In genomic region chr7:123752534-123752933, GRCh38 we compare ENCODE assay signal across 1 cellular context.
A peak's percentile ranks its signal among the peaks of the same experiment; 100 is the strongest.
TF ChIP-seq lines count a peak whose summit lies in the region.

No MANE protein-coding gene starts in this region.

TF ChIP-seq in HEK293, 187 proteins besides CTCF, POLR2A, EP300 and RAD21 (continued from another document):
- TF ChIP-seq, protein P1, sequence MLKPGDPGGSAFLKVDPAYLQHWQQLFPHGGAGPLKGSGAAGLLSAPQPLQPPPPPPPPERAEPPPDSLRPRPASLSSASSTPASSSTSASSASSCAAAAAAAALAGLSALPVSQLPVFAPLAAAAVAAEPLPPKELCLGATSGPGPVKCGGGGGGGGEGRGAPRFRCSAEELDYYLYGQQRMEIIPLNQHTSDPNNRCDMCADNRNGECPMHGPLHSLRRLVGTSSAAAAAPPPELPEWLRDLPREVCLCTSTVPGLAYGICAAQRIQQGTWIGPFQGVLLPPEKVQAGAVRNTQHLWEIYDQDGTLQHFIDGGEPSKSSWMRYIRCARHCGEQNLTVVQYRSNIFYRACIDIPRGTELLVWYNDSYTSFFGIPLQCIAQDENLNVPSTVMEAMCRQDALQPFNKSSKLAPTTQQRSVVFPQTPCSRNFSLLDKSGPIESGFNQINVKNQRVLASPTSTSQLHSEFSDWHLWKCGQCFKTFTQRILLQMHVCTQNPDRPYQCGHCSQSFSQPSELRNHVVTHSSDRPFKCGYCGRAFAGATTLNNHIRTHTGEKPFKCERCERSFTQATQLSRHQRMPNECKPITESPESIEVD (tag by site-specific recombination; IDR thresholded peaks at IDR 0.05) = no peak
- TF ChIP-seq ZNF513 (tag by site-specific recombination; IDR thresholded peaks at IDR 0.05) (no peak), GFI1B (tag by site-specific recombination; IDR thresholded peaks at IDR 0.05) (peak; percentile 33; the same call in 1 of the 2 replicates), ZNF140 (tag by site-specific recombination; IDR thresholded peaks at IDR 0.05) (no peak), ZNF660 (tag by site-specific recombination; IDR thresholded peaks at IDR 0.05) (peak; percentile 9; the same call in 1 of the 2 replicates)
